ENCODE assay signal across 10 cellular contexts in the genomic region with DNA sequence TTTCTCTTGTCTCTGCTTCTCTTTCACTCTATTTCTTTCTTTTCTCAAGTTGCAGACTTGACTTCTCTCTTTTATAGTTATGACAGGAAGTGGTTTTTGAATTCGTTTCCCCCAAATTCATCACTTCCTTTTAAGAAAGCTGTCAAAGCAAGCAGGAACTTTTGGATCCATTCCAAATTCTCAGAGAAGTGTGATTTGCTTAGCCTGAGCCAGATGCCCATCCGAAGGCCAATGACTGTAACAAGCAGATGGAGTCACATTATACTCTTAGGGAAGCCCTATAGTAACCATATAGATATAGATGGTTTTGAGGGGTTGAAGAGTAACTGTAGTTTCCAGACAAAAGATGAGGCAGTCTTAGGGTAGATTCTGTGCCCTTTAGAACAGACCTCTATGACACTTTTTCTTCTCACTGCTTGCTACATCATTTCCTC.
DNase-seq lines count a peak whose midpoint lies in the region; ATAC-seq and TF ChIP-seq lines count a peak whose summit lies in the region.
"Had no signal": no experiment of that assay in that cellular context is flagged by ENCODE, and none has a peak within 500 bp of the region (broad histone marks: within the 10 kb centered on the region; RNA-seq: fewer than 3 reads in every experiment).

No MANE protein-coding gene starts in this region.

- H3K9me3 Mint-ChIP-seq in CD4-positive, CD25-positive, alpha-beta regulatory T cell = peaks cover 0 to 6% (median 0%) of the 10 kb centered on the region in 7 donors
- no peaks in the 10 kb centered on the region for H3K9me3 Mint-ChIP-seq in effector memory CD8-positive, alpha-beta T cell

- peaks cover 15% of the 10 kb centered on the region for H3K4me1 ChIP-seq in CD4-positive, CD25-positive, alpha-beta regulatory T cell (ENCODE audit: control insufficient read depth, insufficient read depth, low read length, poor library complexity, severe bottlenecking)
- H3K4me1 ChIP-seq in uterus = no peaks in the 10 kb centered on the region

- H3K4me1 Mint-ChIP-seq in CD4-positive, CD25-positive, alpha-beta regulatory T cell = peaks cover 6 to 30% (median 19%) of the 10 kb centered on the region in 4 donors
- H3K4me1 Mint-ChIP-seq in effector memory CD8-positive, alpha-beta T cell (ENCODE audit: low read depth in 2 of 2) = peaks cover 14 to 27% of the 10 kb centered on the region in 2 donors

- no peaks in the 10 kb centered on the region for H3K9me3 ChIP-seq in CD4-positive, CD25-positive, alpha-beta regulatory T cell (ENCODE audit: control insufficient read depth in 2 of 2, low read length in 2 of 2)
- H3K9me3 ChIP-seq in uterus = no peaks in the 10 kb centered on the region

- TF ChIP-seq CTCF in HFF-Myc (IDR thresholded peaks at IDR 0.05; ENCODE audit: low read depth, low read length, missing control alignments) = no peak
- TF ChIP-seq CTCF in uterus (IDR thresholded peaks at IDR 0.05) = no peak

- H3K27me3 Mint-ChIP-seq in CD4-positive, CD25-positive, alpha-beta regulatory T cell = peaks cover 6% of the 10 kb centered on the region
- H3K27me3 Mint-ChIP-seq in effector memory CD8-positive, alpha-beta T cell = no peaks in the 10 kb centered on the region

- intact Hi-C loops in uterus (cut with DNase I; ENCODE audit: low total_unique reads) = no loop called here

- H3K4me3 ChIP-seq in CD4-positive, CD25-positive, alpha-beta regulatory T cell (ENCODE audit: low read depth, low read length) = peak overlapping the region; percentile 38
- H3K4me3 ChIP-seq in HFF-Myc (replicated peaks; ENCODE audit: low read depth, low read length) (no peak overlapping the region), uterus (no peak overlapping the region)

- H3K27ac Mint-ChIP-seq in CD4-positive, CD25-positive, alpha-beta regulatory T cell = peak overlapping the region in 2 of 3 donors; percentile 21 to 37
- H3K27ac Mint-ChIP-seq in effector memory CD8-positive, alpha-beta T cell = peak overlapping the region; percentile 24 to 77

- H3K36me3 ChIP-seq in CD4-positive, CD25-positive, alpha-beta regulatory T cell (ENCODE audit: control insufficient read depth, insufficient read depth, low read length) = no peaks in the 10 kb centered on the region
- H3K36me3 ChIP-seq in uterus = no peaks in the 10 kb centered on the region

- peak in 2 of 3 donors; percentile 21 to 41 for DNase-seq in CD4-positive, CD25-positive, alpha-beta regulatory T cell
- DNase-seq in HFF-Myc (ENCODE audit: extremely low read depth, low read depth) = peak; percentile 35
- DNase-seq in RPMI8226 = peak; percentile 20
- no peak for DNase-seq in effector memory CD8-positive, alpha-beta T cell
- no peak for DNase-seq in uterus
- DNase-seq in LoVo (ENCODE audit: low spot score) = no peak
- DNase-seq in D341Med (ENCODE audit: low spot score) = no peak
- DNase-seq: activated CD4-positive, alpha-beta T cell treated with anti-CD3 and anti-CD28 coated beads for 1 hour had no signal

- no peak overlapping the region for H3K27ac ChIP-seq in CD4-positive, CD25-positive, alpha-beta regulatory T cell (ENCODE audit: insufficient read depth, low read length, poor library complexity, severe bottlenecking)
- no peak overlapping the region for H3K27ac ChIP-seq in uterus
- H3K27ac ChIP-seq: RWPE1 had no signal

- no peaks in the 10 kb centered on the region for H3K27me3 ChIP-seq in CD4-positive, CD25-positive, alpha-beta regulatory T cell (ENCODE audit: control insufficient read depth, insufficient read depth, low read length)
- no peaks in the 10 kb centered on the region for H3K27me3 ChIP-seq in uterus

- no peak for TF ChIP-seq POLR2A in uterus (IDR thresholded peaks at IDR 0.05)

- peak in 1 of 2 donors; percentile 37 for ATAC-seq in CD4-positive, CD25-positive, alpha-beta regulatory T cell (ENCODE audit: low read depth in 2 of 2)
- ATAC-seq in effector memory CD8-positive, alpha-beta T cell (replicated peaks) = peak; percentile 66
- ATAC-seq in HG03135 (IDR thresholded peaks at IDR 0.05; ENCODE audit: unreplicated experiment) = no peak

- peak overlapping the region in 2 of 4 donors; percentile 28 to 73 for H3K4me3 Mint-ChIP-seq in CD4-positive, CD25-positive, alpha-beta regulatory T cell
- peak overlapping the region; percentile 32 to 56 for H3K4me3 Mint-ChIP-seq in effector memory CD8-positive, alpha-beta T cell

- no peaks in the 10 kb centered on the region for H3K36me3 Mint-ChIP-seq in CD4-positive, CD25-positive, alpha-beta regulatory T cell
- no peaks in the 10 kb centered on the region for H3K36me3 Mint-ChIP-seq in effector memory CD8-positive, alpha-beta T cell (ENCODE audit: insufficient read depth)

Comparison
In these comparisons a context has a peak if more than half of its experiments do, and no peak if none do; other contexts are left out.
1. DNase-seq: peak in CD4-positive, CD25-positive, alpha-beta regulatory T cell (2 of 3), HFF-Myc (single experiment) and RPMI8226 (single experiment); none in effector memory CD8-positive, alpha-beta T cell (0 of 3), uterus (0 of 2), LoVo (single experiment) and D341Med (single experiment).